Comparison of ENCODE assay signal across 17 cellular contexts in the genomic region with DNA sequence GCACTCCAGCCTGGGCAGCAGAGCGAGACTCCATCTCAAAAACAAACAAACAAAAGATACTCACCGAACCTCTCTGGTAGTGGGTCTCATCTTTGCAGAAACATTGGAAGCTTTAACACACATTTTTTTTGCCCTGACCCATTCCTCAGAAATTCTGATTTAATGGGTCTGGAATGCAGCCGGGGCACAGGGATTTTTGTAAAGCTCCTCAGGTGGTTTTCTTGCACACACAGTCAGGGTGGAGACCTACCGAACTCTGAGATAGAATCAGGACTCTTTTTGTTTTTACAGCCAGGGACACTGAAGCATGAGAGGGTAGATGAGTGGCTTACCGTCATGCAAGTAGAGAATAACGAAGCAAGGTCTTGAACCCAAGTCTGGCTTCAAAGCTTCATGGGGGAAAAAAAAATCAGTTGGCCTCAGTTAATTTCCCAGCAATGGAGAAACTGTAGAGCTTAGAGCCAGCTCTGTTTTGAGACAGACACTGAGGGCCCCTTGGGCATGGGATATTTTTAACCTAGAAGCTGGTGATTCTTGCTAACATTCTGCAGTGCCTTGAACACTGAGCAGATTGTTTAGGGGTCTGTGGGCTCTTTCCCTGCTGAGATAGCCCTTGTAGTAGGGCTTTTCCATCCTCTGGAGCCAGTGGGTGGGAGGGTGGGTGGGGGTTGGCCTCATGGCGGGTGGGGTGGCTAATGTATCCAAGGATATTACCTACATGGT. TPM values are rescaled to one million over a fixed set of nuclear protein-coding genes. Genes with fewer than 3 reads are reported as not detected.
DNase-seq lines count a peak whose midpoint lies in the region; ATAC-seq, FAIRE-seq and TF ChIP-seq lines count a peak whose summit lies in the region.
"Had no signal": no experiment of that assay in that cellular context is flagged by ENCODE, and none has a peak within 500 bp of the region (broad histone marks: within the 10 kb centered on the region; RNA-seq: fewer than 3 reads in every experiment).

No MANE protein-coding gene starts in this region.

- H3K27me3 ChIP-seq in GM23338 (ENCODE audit: insufficient read depth): no peaks in the 10 kb centered on the region
- no peaks in the 10 kb centered on the region for H3K27me3 ChIP-seq in astrocyte (ENCODE audit: insufficient read depth, low read length)
- H3K27me3 ChIP-seq in Peyer's patch: no peaks in the 10 kb centered on the region
- H3K27me3 ChIP-seq: SJSA1 had no signal

- no peak for TF ChIP-seq POLR2A in GM18505 (IDR thresholded peaks at IDR 0.05; ENCODE audit: borderline replicate concordance, extremely low read depth, insufficient read depth, insufficient read length)
- no peak for TF ChIP-seq POLR2A in Peyer's patch (IDR thresholded peaks at IDR 0.05)

- no peak overlapping the region for H3K4me2 ChIP-seq in GM23338
- peak overlapping the region; percentile 15 for H3K4me2 ChIP-seq in astrocyte (ENCODE audit: low read length)
- H3K4me2 ChIP-seq: KMS-11 had no signal

- peaks cover 12% of the 10 kb centered on the region for H3K4me1 Mint-ChIP-seq in GM23338
- H3K4me1 Mint-ChIP-seq in astrocyte (ENCODE audit: low read depth, unreplicated experiment): peaks cover 17% of the 10 kb centered on the region

- H3F3A ChIP-seq in GM23338 (replicated peaks; ENCODE audit: low read depth): peaks cover 12% of the 10 kb centered on the region

- no peaks in the 10 kb centered on the region for H3K9me3 ChIP-seq in astrocyte (ENCODE audit: insufficient read depth, low read depth, low read length)
- H3K9me3 ChIP-seq in mesodermal cell (ENCODE audit: control insufficient read depth, low read length): no peaks in the 10 kb centered on the region
- H3K9me3 ChIP-seq in Peyer's patch: no peaks in the 10 kb centered on the region
- H3K9me3 ChIP-seq: SJSA1 had no signal

- H3K9me2 ChIP-seq in GM23338 (ENCODE audit: insufficient read depth): no peaks in the 10 kb centered on the region

- no peaks in the 10 kb centered on the region for H3K9me3 Mint-ChIP-seq in GM23338
- peaks cover 5% of the 10 kb centered on the region for H3K9me3 Mint-ChIP-seq in astrocyte (ENCODE audit: unreplicated experiment)

- H3K27ac ChIP-seq in GM23338 (ENCODE audit: low read depth): no peak overlapping the region
- H3K27ac ChIP-seq in astrocyte (ENCODE audit: low read depth, low read length): no peak overlapping the region
- peak overlapping the region; percentile 3 for H3K27ac ChIP-seq in mesodermal cell (ENCODE audit: low read depth, low read length, severe bottlenecking)
- no peak overlapping the region for H3K27ac ChIP-seq in Peyer's patch
- H3K27ac ChIP-seq: KMS-11, SJSA1 had no signal

- H3K4me3 Mint-ChIP-seq in GM23338: no peak overlapping the region
- peak overlapping the region; percentile 40 for H3K4me3 Mint-ChIP-seq in astrocyte (ENCODE audit: unreplicated experiment)

- H3K79me2 ChIP-seq in GM23338 (replicated peaks; ENCODE audit: insufficient read depth) (no peaks in the 10 kb centered on the region), astrocyte (ENCODE audit: insufficient read depth, low read length) (no peaks in the 10 kb centered on the region)

- H3K27me3 Mint-ChIP-seq in GM23338 (ENCODE audit: insufficient read depth, low read depth, poor library complexity): peaks cover 11% of the 10 kb centered on the region
- no peaks in the 10 kb centered on the region for H3K27me3 Mint-ChIP-seq in astrocyte (ENCODE audit: low read depth, unreplicated experiment)

- H3K27ac Mint-ChIP-seq in GM23338 (no peak overlapping the region), astrocyte (ENCODE audit: unreplicated experiment) (peak overlapping the region; percentile 82)

- peak overlapping the region; percentile 61; the same call in 1 of the 2 replicates for H2AFZ ChIP-seq in GM23338
- H2AFZ ChIP-seq in astrocyte (ENCODE audit: low read depth, low read length): no peak overlapping the region

- TF ChIP-seq CTCF in GM23338 (conservative IDR thresholded peaks at IDR 0.05; ENCODE audit: low read depth in 2 of 2) (no peak), astrocyte (IDR thresholded peaks at IDR 0.05; ENCODE audit: insufficient read depth, low read depth, low read length) (no peak), Peyer's patch (IDR thresholded peaks at IDR 0.05) (no peak)

- H4K20me1 ChIP-seq in GM23338 (replicated peaks; ENCODE audit: insufficient read depth) (no peaks in the 10 kb centered on the region), astrocyte (ENCODE audit: insufficient read depth, low read length) (no peaks in the 10 kb centered on the region)

- 77 to 80% methylated on average over 5 to 6 of the region's 7 CpGs for WGBS in mesodermal cell (ENCODE audit: insufficient coverage in 2 of 2), 2 experiments

- DNase-seq in GM23338 (ENCODE audit: low spot score) (peak; percentile 27), astrocyte (ENCODE audit: low read depth) (no peak), NCI-H2081 treated with DMSO at 0.1 percent for 48 hours (lab: John Stamatoyannopoulos, UW) (no peak), Peyer's patch (no peak)
- DNase-seq: activated CD4-positive, alpha-beta T cell treated with anti-CD3 and anti-CD28 coated beads, Interleukin-2, amount 50 U/mL, for 48 hours; activated T-cell treated with anti-CD3 and anti-CD28 coated beads for 4 hours; midbrain; NCI-H1092; NCI-H2107; NCI-H69; T-helper 2 cell had no signal

- ATAC-seq in GM23338: no peak
- ATAC-seq in GM18505 (IDR thresholded peaks at IDR 0.05; ENCODE audit: unreplicated experiment): no peak

- no peak for FAIRE-seq in astrocyte (lab: Jason Lieb, UNC)

- H3K36me3 ChIP-seq in GM23338 (ENCODE audit: insufficient read depth) (no peaks in the 10 kb centered on the region), astrocyte (ENCODE audit: insufficient read depth, low read length) (no peaks in the 10 kb centered on the region), mesodermal cell (ENCODE audit: control insufficient read depth, insufficient read depth, low read length) (no peaks in the 10 kb centered on the region), Peyer's patch (no peaks in the 10 kb centered on the region)
- H3K36me3 ChIP-seq: SJSA1 had no signal

- peaks cover 4% of the 10 kb centered on the region; the same call in 1 of the 2 replicates for H3K4me1 ChIP-seq in GM23338 (ENCODE audit: insufficient read depth)
- peaks cover 12% of the 10 kb centered on the region for H3K4me1 ChIP-seq in astrocyte (ENCODE audit: insufficient read depth, low read length)
- H3K4me1 ChIP-seq in mesodermal cell (ENCODE audit: control insufficient read depth, insufficient read depth, low read length, poor library complexity, severe bottlenecking): peaks cover 21% of the 10 kb centered on the region
- peaks cover 0 to 9% (median 3%) of the 10 kb centered on the region in 4 donors for H3K4me1 ChIP-seq in Peyer's patch

- H3K36me3 Mint-ChIP-seq in GM23338 (ENCODE audit: low read depth) (no peaks in the 10 kb centered on the region), astrocyte (ENCODE audit: low read depth, unreplicated experiment) (no peaks in the 10 kb centered on the region)

- no peak overlapping the region for H3K9ac ChIP-seq in astrocyte (ENCODE audit: low read length)
- H3K9ac ChIP-seq: KMS-11 had no signal

- H3K4me3 ChIP-seq in GM23338 (no peak overlapping the region), astrocyte (ENCODE audit: insufficient read depth, low read depth, low read length) (no peak overlapping the region), mesodermal cell (ENCODE audit: extremely low read depth, insufficient read depth, low read length, poor library complexity, severe bottlenecking) (no peak overlapping the region), Peyer's patch (no peak overlapping the region)
- H3K4me3 ChIP-seq: SJSA1 had no signal

TF ChIP-seq in GM23338, 12 proteins besides CTCF, POLR2A, EP300 and RAD21 (continues in another document):
- TF ChIP-seq STAT1 (IDR thresholded peaks at IDR 0.05; ENCODE audit: unreplicated experiment) (no peak), EZH2 (IDR thresholded peaks at IDR 0.05; ENCODE audit: low read depth, unreplicated experiment) (no peak), CREB1 (CRISPR knock-in tag; IDR thresholded peaks at IDR 0.05; ENCODE audit: low read depth) (no peak)
- TF ChIP-seq, protein P1, sequence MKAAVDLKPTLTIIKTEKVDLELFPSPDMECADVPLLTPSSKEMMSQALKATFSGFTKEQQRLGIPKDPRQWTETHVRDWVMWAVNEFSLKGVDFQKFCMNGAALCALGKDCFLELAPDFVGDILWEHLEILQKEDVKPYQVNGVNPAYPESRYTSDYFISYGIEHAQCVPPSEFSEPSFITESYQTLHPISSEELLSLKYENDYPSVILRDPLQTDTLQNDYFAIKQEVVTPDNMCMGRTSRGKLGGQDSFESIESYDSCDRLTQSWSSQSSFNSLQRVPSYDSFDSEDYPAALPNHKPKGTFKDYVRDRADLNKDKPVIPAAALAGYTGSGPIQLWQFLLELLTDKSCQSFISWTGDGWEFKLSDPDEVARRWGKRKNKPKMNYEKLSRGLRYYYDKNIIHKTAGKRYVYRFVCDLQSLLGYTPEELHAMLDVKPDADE (IDR thresholded peaks at IDR 0.05): no peak

RNA-seq across cellular contexts. Expression of gene RNU4-2, which starts 4.8 kb away (rescaled TPM):
- under 0.01 TPM in 1 of 2 replicates, not detected in the other for total RNA-seq in GM23338 (2014; rRNA removed; shearing (Covaris generic))
- 9.5 TPM in 1 of 2 replicates, not detected in the other for polyA plus RNA-seq in GM23338 (2016; fragmentation: Nextera tagmentation; extraction: Ambion mirVana)
- total RNA-seq in astrocyte (2,157 and 2,549 TPM in 2 replicates), Peyer's patch (under 1 TPM; under 0.01 TPM)
- polyA plus RNA-seq in mesodermal cell (2013, experiment 1 of 2): 3,572 TPM
- 5,947 TPM for polyA plus RNA-seq in mesodermal cell (2013, experiment 2 of 2)

RNA-seq across cellular contexts. Expression of gene RNU4-1, which starts 6.1 kb away (rescaled TPM):
- total RNA-seq in GM23338 (2014; rRNA removed; shearing (Covaris generic)): under 0.01 TPM in 1 of 2 replicates, not detected in the other
- 6.0 and 6.4 TPM in 2 replicates for polyA plus RNA-seq in GM23338 (2016; fragmentation: Nextera tagmentation; extraction: Ambion mirVana)
- 2,477 and 2,591 TPM in 2 replicates for total RNA-seq in astrocyte
- polyA plus RNA-seq in mesodermal cell (2013, experiment 1 of 2): 2,740 TPM
- 5,488 TPM for polyA plus RNA-seq in mesodermal cell (2013, experiment 2 of 2)
- total RNA-seq in Peyer's patch: under 1 TPM; under 0.01 TPM

RNA-seq across cellular contexts. Expression of gene SIRT4, which starts 15.2 kb away (rescaled TPM):
- total RNA-seq in GM23338 (2014; rRNA removed; shearing (Covaris generic)): 0.78 and 2.0 TPM in 2 replicates
- polyA plus RNA-seq in GM23338 (2016; fragmentation: Nextera tagmentation; extraction: Ambion mirVana): 3.0 and 4.1 TPM in 2 replicates
- total RNA-seq in astrocyte (2.5 and 2.7 TPM in 2 replicates), Peyer's patch (1 to 10 TPM; 3.2 to 6.3 (median 4.2) TPM)
- polyA plus RNA-seq in mesodermal cell (2013, experiment 1 of 2): 4.6 TPM
- polyA plus RNA-seq in mesodermal cell (2013, experiment 2 of 2): 2.9 TPM

RNA-seq across cellular contexts. Expression of gene PXN, which starts 21.4 kb away (rescaled TPM):
- 69.3 and 76.0 TPM in 2 replicates for total RNA-seq in GM23338 (2014; rRNA removed; shearing (Covaris generic))
- 38.4 and 39.0 TPM in 2 replicates for polyA plus RNA-seq in GM23338 (2016; fragmentation: Nextera tagmentation; extraction: Ambion mirVana)
- total RNA-seq in astrocyte (126 and 151 TPM in 2 replicates), Peyer's patch (100 to 1,000 TPM; 138 to 204 (median 177) TPM)
- polyA plus RNA-seq in mesodermal cell (2013, experiment 1 of 2): 85.7 TPM
- polyA plus RNA-seq in mesodermal cell (2013, experiment 2 of 2): 72.4 TPM

RNA-seq across cellular contexts. Expression of gene PLA2G1B, which starts 40.6 kb away (rescaled TPM):
- total RNA-seq in GM23338 (2014; rRNA removed; shearing (Covaris generic)): not detected in 2 replicates
- polyA plus RNA-seq in GM23338 (2016; fragmentation: Nextera tagmentation; extraction: Ambion mirVana): not detected in 2 replicates
- not detected in 2 replicates for total RNA-seq in astrocyte
- polyA plus RNA-seq in mesodermal cell (2013, experiment 1 of 2): not detected
- not detected for polyA plus RNA-seq in mesodermal cell (2013, experiment 2 of 2)
- total RNA-seq in Peyer's patch: not detected
- total RNA-seq: OCI-LY7, pulmonary artery endothelial cell, SJSA1 had no signal

Comparison
In these comparisons a context has a peak if more than half of its experiments do, and no peak if none do; other contexts are left out.
1. RNA of gene RNU4-2, which starts 4.8 kb away (total RNA-seq): 2,157 to 2,549 TPM in astrocyte; under 0.01 TPM in GM23338 and under 0.01 TPM in Peyer's patch; every median in the first group is over 1,000 times any median in the second.
2. RNA of gene RNU4-1, which starts 6.1 kb away (total RNA-seq): 2,477 to 2,591 TPM in astrocyte; under 0.01 TPM in GM23338 and under 0.01 TPM in Peyer's patch; every median in the first group is over 1,000 times any median in the second.